Comparison of ENCODE assay signal across 1 cellular context in the genomic region with DNA sequence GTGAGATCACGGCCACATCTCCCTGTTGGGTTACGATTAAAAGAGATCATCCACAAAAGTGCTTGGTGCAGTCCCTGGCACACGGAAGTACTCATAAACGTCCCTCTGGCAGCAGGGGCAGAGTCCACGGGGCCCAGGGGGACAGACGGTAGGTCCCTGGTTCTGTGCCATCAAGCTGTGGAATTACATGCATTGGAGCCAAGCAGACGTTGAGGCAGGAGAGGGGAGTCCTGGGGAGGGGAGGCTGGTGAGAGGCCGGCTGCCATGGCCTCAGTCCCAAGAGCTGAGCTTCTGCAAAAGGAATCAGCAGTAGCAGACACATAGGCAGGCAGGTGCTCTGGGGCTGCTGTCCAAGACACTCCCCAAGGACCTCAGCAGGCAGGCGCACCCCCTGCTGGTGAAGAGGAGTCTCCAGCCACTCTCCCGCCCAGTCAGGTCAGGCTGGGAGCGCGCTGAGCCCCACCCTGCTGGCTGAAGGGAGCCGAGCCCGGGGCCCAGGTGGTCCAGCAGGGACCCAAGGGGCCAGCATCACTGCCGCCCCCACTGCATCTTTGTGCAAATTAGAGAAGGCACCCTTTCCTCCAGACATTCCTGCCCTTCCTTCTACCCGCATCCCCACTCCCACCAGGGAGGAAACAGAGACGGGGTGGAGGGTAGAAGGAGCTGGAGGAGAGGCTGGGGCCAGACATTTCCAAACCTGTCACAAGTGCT.
TF ChIP-seq lines count a peak whose summit lies in the region.

No MANE protein-coding gene starts in this region.

TF ChIP-seq in endothelial cell of umbilical vein, 7 proteins besides CTCF, POLR2A, EP300 and RAD21:
- TF ChIP-seq MYC (IDR thresholded peaks at IDR 0.05; ENCODE audit: low read depth, low read length) (no peak), FOS (IDR thresholded peaks at IDR 0.05; ENCODE audit: borderline replicate concordance, insufficient read depth, low read length) (no peak), JUN (IDR thresholded peaks at IDR 0.05; ENCODE audit: borderline replicate concordance, insufficient read depth, insufficient read length, low read depth) (no peak), POLR2AphosphoS5 (IDR thresholded peaks at IDR 0.05; ENCODE audit: insufficient read depth, low read depth, low read length) (no peak), MAX (IDR thresholded peaks at IDR 0.05; ENCODE audit: insufficient read depth, insufficient read length) (no peak), EZH2 (IDR thresholded peaks at IDR 0.05; ENCODE audit: borderline replicate concordance, low read depth, low read length, severe bottlenecking) (no peak), GATA2 (IDR thresholded peaks at IDR 0.05; ENCODE audit: insufficient read depth, insufficient read length, low read depth, low read length) (no peak)
